In the genomic region with DNA sequence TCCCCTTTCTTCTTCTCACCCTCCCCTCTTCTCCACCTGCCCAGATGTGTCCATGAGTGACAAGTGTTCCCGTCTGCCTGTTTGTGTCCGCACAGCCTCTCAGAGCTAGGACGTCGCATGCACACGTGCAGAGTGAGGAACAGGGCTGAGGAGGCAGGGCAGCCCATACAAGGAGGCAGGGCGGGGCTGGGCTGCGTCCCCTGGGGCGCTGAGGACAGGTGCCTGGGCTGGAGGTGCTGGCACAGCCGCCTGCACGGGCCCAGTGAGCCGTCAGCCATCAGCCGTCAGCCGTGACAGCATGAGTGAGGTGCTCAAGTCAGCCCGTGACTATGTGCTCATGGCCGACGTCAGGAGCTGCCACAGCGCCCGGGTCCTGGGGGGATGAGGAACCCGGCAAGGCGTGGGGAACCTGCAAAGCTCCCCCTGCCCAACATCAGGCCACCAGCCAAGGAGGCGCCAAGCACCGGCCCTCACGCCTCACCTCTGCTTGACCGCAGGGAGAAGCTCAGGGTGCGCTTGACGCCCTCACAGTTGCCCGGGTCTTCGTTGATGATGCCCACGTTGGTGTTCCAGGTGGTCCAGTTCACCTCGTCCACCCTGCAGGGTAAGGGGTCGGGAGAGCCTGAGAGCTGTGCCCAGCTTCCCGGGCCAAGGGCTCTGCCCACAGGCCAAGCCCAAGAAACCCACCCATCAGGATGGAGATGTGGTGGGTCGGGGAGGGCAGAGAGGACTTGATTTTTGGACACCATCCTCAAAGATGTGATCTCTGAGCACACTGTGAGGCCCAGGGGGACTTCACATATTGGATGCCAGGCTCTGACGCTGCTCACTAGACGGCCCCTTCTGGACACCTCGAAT, we compare ENCODE assay signal across 20 cellular contexts.
"Had no signal": no experiment of that assay in that cellular context is flagged by ENCODE, and none has a peak within 500 bp of the region (broad histone marks: within the 10 kb centered on the region; RNA-seq: fewer than 3 reads in every experiment).

No MANE protein-coding gene starts in this region.

- H3K27me3 Mint-ChIP-seq: activated naive CD8-positive, alpha-beta T cell treated with anti-CD3 and anti-CD28 coated beads, Interleukin-2, amount 10 ng/mL, durations not matched to agents 7 days and 5 days had no signal

- H3K9me3 ChIP-seq: body of pancreas, left lung, pancreas, thoracic aorta, upper lobe of left lung had no signal

- H3K27me3 ChIP-seq: body of pancreas, dorsolateral prefrontal cortex, left lung, neural progenitor cell, pancreas, upper lobe of left lung had no signal

- DNase-seq: activated CD4-positive, alpha-beta T cell treated with anti-CD3 and anti-CD28 coated beads, Interleukin-2, amount 50 U/mL, for 48 hours; activated naive CD4-positive, alpha-beta T cell; activated naive CD8-positive, alpha-beta T cell treated with anti-CD3 and anti-CD28 coated beads, Interleukin-2, amount 10 ng/mL, durations not matched to agents 7 days and 5 days; activated T-cell treated with anti-CD3 and anti-CD28 coated beads for 4 hours; amygdala; body of pancreas; caudate nucleus; dorsolateral prefrontal cortex; foreskin melanocyte; hypothalamus; stimulated activated CD4-positive, alpha-beta T cell treated with anti-CD3 and anti-CD28 coated beads, Interleukin-4, amount 100 ng/mL, for 1 hour; WERI-Rb-1 had no signal

- H3K27ac ChIP-seq: body of pancreas, dorsolateral prefrontal cortex, epithelial cell of prostate, left lung, neural progenitor cell, pancreas, thoracic aorta, upper lobe of left lung, WERI-Rb-1 had no signal

- H3K4me3 ChIP-seq: body of pancreas, dorsolateral prefrontal cortex, left lung, neural progenitor cell, pancreas, smooth muscle cell, thoracic aorta, upper lobe of left lung had no signal

- H3K27ac Mint-ChIP-seq: activated naive CD8-positive, alpha-beta T cell treated with anti-CD3 and anti-CD28 coated beads, Interleukin-2, amount 10 ng/mL, durations not matched to agents 7 days and 5 days; neural progenitor cell had no signal

- H3K4me3 Mint-ChIP-seq: activated naive CD8-positive, alpha-beta T cell treated with anti-CD3 and anti-CD28 coated beads, Interleukin-2, amount 10 ng/mL, durations not matched to agents 7 days and 5 days; neural progenitor cell had no signal

- H3K36me3 ChIP-seq: neural progenitor cell, thoracic aorta had no signal

- H3K4me1 Mint-ChIP-seq: activated naive CD8-positive, alpha-beta T cell treated with anti-CD3 and anti-CD28 coated beads, Interleukin-2, amount 10 ng/mL, durations not matched to agents 7 days and 5 days; neural progenitor cell had no signal

- H3K4me1 ChIP-seq: body of pancreas, left lung, neural progenitor cell, pancreas, upper lobe of left lung had no signal

- H3K9me3 Mint-ChIP-seq: activated naive CD8-positive, alpha-beta T cell treated with anti-CD3 and anti-CD28 coated beads, Interleukin-2, amount 10 ng/mL, durations not matched to agents 7 days and 5 days; neural progenitor cell had no signal

- ATAC-seq: body of pancreas, left lung, pancreas, sciatic nerve had no signal
